8 cellular contexts compared by ENCODE assay signal in the genomic region with DNA sequence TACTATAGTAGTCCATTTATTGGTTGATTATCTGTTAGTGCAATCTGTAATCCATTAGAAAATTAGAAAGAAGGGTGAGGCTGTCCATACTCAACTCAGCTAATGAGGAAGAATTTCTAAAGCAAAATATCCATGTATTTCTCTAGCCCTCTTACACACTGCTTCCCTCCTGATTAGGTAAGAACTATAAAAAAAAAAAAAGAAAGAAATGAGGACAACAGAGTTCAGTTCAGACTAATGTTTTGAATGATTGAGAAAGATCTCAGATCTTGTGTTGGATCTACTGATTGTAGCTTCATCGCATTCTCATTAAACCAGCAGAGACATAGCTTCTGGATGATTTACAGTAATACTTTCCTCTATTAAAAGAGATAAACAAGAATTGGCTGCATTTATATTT.
"Had no signal": no experiment of that assay in that cellular context is flagged by ENCODE, and none has a peak within 500 bp of the region (broad histone marks: within the 10 kb centered on the region; RNA-seq: fewer than 3 reads in every experiment).

No MANE protein-coding gene starts in this region.

- DNase-seq: GM23248, GOT3, H7, H9, HCEC 1CT, HFFc6 had no signal

- ATAC-seq: GM23338, HCT116 had no signal

- H3K4me3 Mint-ChIP-seq: GM23338, H9, HFFc6 had no signal

- H3K9me3 Mint-ChIP-seq: GM23338, H9, HFFc6 had no signal

- H3K27ac Mint-ChIP-seq: GM23338, H9, HFFc6 had no signal
